19 cellular contexts compared by ENCODE assay signal in genomic region chr17:78962345-78962983, GRCh38. TPM values are rescaled to one million over a fixed set of nuclear protein-coding genes. Genes with fewer than 3 reads are reported as not detected.
DNase-seq lines count a peak whose midpoint lies in the region; ATAC-seq, FAIRE-seq and TF ChIP-seq lines count a peak whose summit lies in the region.
"Had no signal": no experiment of that assay in that cellular context is flagged by ENCODE, and none has a peak within 500 bp of the region (broad histone marks: within the 10 kb centered on the region; RNA-seq: fewer than 3 reads in every experiment).

No MANE protein-coding gene starts in this region.

- no peak for TF ChIP-seq EP300 in GM12878 (IDR thresholded peaks at IDR 0.05; ENCODE audit: borderline replicate concordance in 1 of 2, control insufficient read depth in 1 of 2, low read depth in 2 of 2, low read length in 2 of 2)

- no TSS peak for BruUV-seq in GM12878 (replicated peaks; lab: Mats Ljungman, UMichigan)

- H2BK15ac ChIP-seq in mesenchymal stem cell (ENCODE audit: low read depth, poor library complexity, severe bottlenecking), result no peak overlapping the region

- no peak overlapping the region for H2AK5ac ChIP-seq in mesenchymal stem cell (ENCODE audit: low read length, severe bottlenecking)

- no peak overlapping the region for H3K4me2 ChIP-seq in GM12878 (ENCODE audit: control insufficient read depth, insufficient read depth)
- no peak overlapping the region for H3K4me2 ChIP-seq in mesenchymal stem cell (ENCODE audit: low read length, poor library complexity, severe bottlenecking)

- H2BK120ac ChIP-seq in mesenchymal stem cell (ENCODE audit: low read depth, low read length), result no peak overlapping the region

- H3K79me2 ChIP-seq in ACC112 (ENCODE audit: control insufficient read depth, insufficient read depth, low read length, unreplicated experiment) (no peaks in the 10 kb centered on the region), GM12878 (ENCODE audit: control insufficient read depth, insufficient read depth, low read length) (no peaks in the 10 kb centered on the region)

- peak overlapping the region; percentile 42; the same call in 1 of the 2 replicates for H3K27ac Mint-ChIP-seq in HFFc6
- H3K27ac Mint-ChIP-seq: activated CD4-positive, alpha-beta T cell treated with anti-CD3 and anti-CD28 coated beads, Interleukin-2, amount 10 ng/mL, durations not matched to agents 24 days and 14 days; activated T-cell treated with anti-CD3 and anti-CD28 coated beads, Interleukin-2, amount 50 U/mL, for 72 hours had no signal

- H3K36me3 ChIP-seq in ACC112 (ENCODE audit: insufficient read depth, low read length), result no peaks in the 10 kb centered on the region
- H3K36me3 ChIP-seq in GM12878 (ENCODE audit: control insufficient read depth in 2 of 2, insufficient read depth in 2 of 2, low read length in 1 of 2), result no peaks in the 10 kb centered on the region
- peaks cover 11 to 17% of the 10 kb centered on the region in 2 experiments for H3K36me3 ChIP-seq in mesenchymal stem cell (ENCODE audit: control insufficient read depth in 1 of 2, insufficient read depth in 2 of 2, low read depth in 1 of 2, low read length in 2 of 2)
- H3K36me3 ChIP-seq: tibial nerve had no signal

- H2BK5ac ChIP-seq in mesenchymal stem cell (ENCODE audit: low read depth, low read length, poor library complexity, severe bottlenecking), result no peak overlapping the region

- CTCF ChIA-PET in GM12878 (lab: Yijun Ruan, JAX), result interaction anchor here (0.8 kb wide), 1 partner anchor 97 kb away, joined by 3 read pairs; no protein-coding TSS in a partner anchor

- H4K20me1 ChIP-seq in GM12878 (ENCODE audit: control insufficient read depth, insufficient read depth), result no peaks in the 10 kb centered on the region; the same call in 1 of the 2 replicates

- POLR2A ChIA-PET in GM12878 (lab: Charles Lee), result no interaction called here

- H3K4ac ChIP-seq in mesenchymal stem cell (ENCODE audit: low read depth in 1 of 2, low read length in 2 of 2), result peak overlapping the region in 1 of 2 experiments; percentile 40

- no peak for TF ChIP-seq CTCF in HFFc6 (IDR thresholded peaks at IDR 0.05)
- TF ChIP-seq CTCF in GM12878 (IDR thresholded peaks at IDR 0.05 in 2 of 3, conservative IDR thresholded peaks at IDR 0.05 in 1 of 3; ENCODE audit: control insufficient read depth in 2 of 3, extremely low read depth in 1 of 3, insufficient read depth in 1 of 3, low read depth in 3 of 3, low read length in 3 of 3), result no peak

- RAD21 ChIA-PET in GM12878 (lab: Charles Lee; ENCODE audit: unreplicated experiment), result interaction anchor here (1.4 kb wide), 1 partner anchor 9 kb away, joined by 3 read pairs; no protein-coding TSS in a partner anchor

- peak overlapping the region in 1 of 2 experiments; percentile 42 for H3K23ac ChIP-seq in mesenchymal stem cell (ENCODE audit: low read length in 2 of 2)

- H3K18ac ChIP-seq in mesenchymal stem cell (ENCODE audit: low read depth in 1 of 2, low read length in 2 of 2), result peak overlapping the region in 1 of 2 experiments; percentile 14

- peak overlapping the region; percentile 78 for H4K8ac ChIP-seq in mesenchymal stem cell (ENCODE audit: low read length)

- H3K36me3 Mint-ChIP-seq in HFFc6 (ENCODE audit: low read depth), result no peaks in the 10 kb centered on the region

- no peaks in the 10 kb centered on the region; the same call in 1 of the 2 replicates for H3K9me3 Mint-ChIP-seq in HFFc6
- H3K9me3 Mint-ChIP-seq: activated CD4-positive, alpha-beta T cell treated with anti-CD3 and anti-CD28 coated beads, Interleukin-2, amount 10 ng/mL, durations not matched to agents 24 days and 14 days; activated T-cell treated with anti-CD3 and anti-CD28 coated beads, Interleukin-2, amount 50 U/mL, for 72 hours had no signal

- peaks cover 30% of the 10 kb centered on the region for H3K4me1 Mint-ChIP-seq in HFFc6 (ENCODE audit: low read depth)
- H3K4me1 Mint-ChIP-seq: activated CD4-positive, alpha-beta T cell treated with anti-CD3 and anti-CD28 coated beads, Interleukin-2, amount 10 ng/mL, durations not matched to agents 24 days and 14 days had no signal

- in situ Hi-C loops in GM12878 (cut with MboI), result no loop called here

- no peak overlapping the region for H2AFZ ChIP-seq in ACC112 (ENCODE audit: low read length, unreplicated experiment)
- no peak overlapping the region for H2AFZ ChIP-seq in GM12878 (ENCODE audit: control insufficient read depth, low read depth, low read length)
- H2AFZ ChIP-seq in mesenchymal stem cell (ENCODE audit: low read depth, low read length), result peak overlapping the region; percentile 15

- H3K14ac ChIP-seq in mesenchymal stem cell (ENCODE audit: low read length in 2 of 2), result no peak overlapping the region

- intact Hi-C loops in GM12878 (cut with micrococcal nuclease; ENCODE audit: unreplicated experiment), result no loop called here

- SMC1A ChIA-PET in GM12878 (lab: Charles Lee; ENCODE audit: uncharacterized antibody, unreplicated experiment), result no interaction called here

- no peak for FAIRE-seq in GM12878 (lab: Jason Lieb, UNC)

- H3K9me3 ChIP-seq in GM12878 (replicated peaks; ENCODE audit: control insufficient read depth, insufficient read depth, low read length) (no peaks in the 10 kb centered on the region), mesenchymal stem cell (ENCODE audit: control insufficient read depth, low read length) (no peaks in the 10 kb centered on the region)
- H3K9me3 ChIP-seq: psoas muscle, tibial nerve had no signal

- H3K4me1 ChIP-seq in ACC112 (ENCODE audit: control insufficient read depth, insufficient read depth, low read length, unreplicated experiment), result peaks cover 13% of the 10 kb centered on the region
- H3K4me1 ChIP-seq in GM12878 (ENCODE audit: control insufficient read depth, insufficient read depth, low read length), result peaks cover 6% of the 10 kb centered on the region
- H3K4me1 ChIP-seq in mesenchymal stem cell (ENCODE audit: control insufficient read depth, insufficient read depth, low read depth, low read length), result peaks cover 8% of the 10 kb centered on the region
- H3K4me1 ChIP-seq: psoas muscle had no signal

- peak; percentile 56 for DNase-seq in HFFc6
- no peak for DNase-seq in GM12878 (ENCODE audit: low read depth, low spot score)
- peak; percentile 31 for DNase-seq in mesenchymal stem cell
- no peak for DNase-seq in SHP77 treated with DMSO at 0.1 percent for 48 hours (lab: John Stamatoyannopoulos, UW)
- DNase-seq in NCI-H2227 (lab: John Stamatoyannopoulos, UW; ENCODE audit: unreplicated experiment), result no peak
- DNase-seq: activated CD4-positive, alpha-beta T cell treated with anti-CD3 and anti-CD28 coated beads, Interleukin-2, amount 10 ng/mL, durations not matched to agents 24 days and 14 days; activated T-cell treated with anti-CD3 and anti-CD28 coated beads, Interleukin-2, amount 50 U/mL, for 72 hours; AML-193; amygdala; cortex of kidney; GOT3; MV-4-11; NCI-H345; OCI-M1; psoas muscle had no signal

- H3K27ac ChIP-seq in ACC112 (ENCODE audit: low read depth, low read length) (peak overlapping the region; percentile 55), GM12878 (ENCODE audit: control insufficient read depth, insufficient read depth) (no peak overlapping the region), mesenchymal stem cell (ENCODE audit: low read length, poor library complexity, severe bottlenecking) (no peak overlapping the region)
- H3K27ac ChIP-seq: psoas muscle had no signal

- H2BK12ac ChIP-seq in mesenchymal stem cell (ENCODE audit: low read length in 2 of 2), result peak overlapping the region in 1 of 2 experiments; percentile 37

- H3K79me1 ChIP-seq in mesenchymal stem cell (replicated peaks; ENCODE audit: low read length, poor library complexity, severe bottlenecking), result peaks cover 2% of the 10 kb centered on the region

- H3K9ac ChIP-seq in GM12878 (ENCODE audit: control insufficient read depth, insufficient read depth, low read length) (no peak overlapping the region), mesenchymal stem cell (ENCODE audit: low read length) (no peak overlapping the region)

- H4K91ac ChIP-seq in mesenchymal stem cell (ENCODE audit: low read length), result no peak overlapping the region

- no peak for TF ChIP-seq RAD21 in GM12878 (IDR thresholded peaks at IDR 0.05; ENCODE audit: insufficient read depth, low read depth, low read length)

- no peak for TF ChIP-seq POLR2A in GM12878 (IDR thresholded peaks at IDR 0.05; ENCODE audit: low read depth, low read length)
- no peak for TF ChIP-seq POLR2A in GM18505 (IDR thresholded peaks at IDR 0.05; ENCODE audit: borderline replicate concordance, extremely low read depth, insufficient read depth, insufficient read length)

- no peak for ATAC-seq in GM12878
- ATAC-seq in GM21526 (IDR thresholded peaks at IDR 0.05; ENCODE audit: low FRiP score, unreplicated experiment), result no peak
- ATAC-seq in GM18505 (IDR thresholded peaks at IDR 0.05; ENCODE audit: unreplicated experiment), result no peak
- ATAC-seq: activated T-cell treated with anti-CD3 and anti-CD28 coated beads, Interleukin-2, amount 50 U/mL, for 72 hours; psoas muscle had no signal

- H3K27me3 Mint-ChIP-seq in HFFc6 (ENCODE audit: insufficient read depth), result no peaks in the 10 kb centered on the region; the same call in none of the 2 replicates
- H3K27me3 Mint-ChIP-seq: activated CD4-positive, alpha-beta T cell treated with anti-CD3 and anti-CD28 coated beads, Interleukin-2, amount 10 ng/mL, durations not matched to agents 24 days and 14 days had no signal

- H3K4me3 ChIP-seq in ACC112 (ENCODE audit: low read depth, low read length), result no peak overlapping the region
- H3K4me3 ChIP-seq in GM12878, result no peak overlapping the region
- H3K4me3 ChIP-seq in mesenchymal stem cell (ENCODE audit: insufficient read depth in 1 of 2, low read depth in 1 of 2, low read length in 2 of 2), result no peak overlapping the region
- H3K4me3 ChIP-seq: psoas muscle, tibial nerve had no signal

- H3K4me3 Mint-ChIP-seq in HFFc6, result no peak overlapping the region
- H3K4me3 Mint-ChIP-seq: activated CD4-positive, alpha-beta T cell treated with anti-CD3 and anti-CD28 coated beads, Interleukin-2, amount 10 ng/mL, durations not matched to agents 24 days and 14 days; activated T-cell treated with anti-CD3 and anti-CD28 coated beads, Interleukin-2, amount 50 U/mL, for 72 hours had no signal

- no peaks in the 10 kb centered on the region for H3K27me3 ChIP-seq in ACC112 (ENCODE audit: insufficient read depth, low read length)
- no peaks in the 10 kb centered on the region for H3K27me3 ChIP-seq in GM12878 (replicated peaks in 1 of 2; ENCODE audit: control insufficient read depth in 2 of 2, insufficient read depth in 2 of 2, low read length in 1 of 2)
- no peaks in the 10 kb centered on the region for H3K27me3 ChIP-seq in mesenchymal stem cell (ENCODE audit: control insufficient read depth in 1 of 2, insufficient read depth in 1 of 2, low read length in 2 of 2)
- H3K27me3 ChIP-seq: tibial nerve had no signal

- WGBS in GM12878 (ENCODE audit: insufficient coverage, insufficient replicate concordance, low lambda C conversion rate, missing lambda C conversion rate), result 16% methylated on average over 19 of the region's 19 CpGs
- 72% methylated on average over 19 of the region's 19 CpGs for WGBS in mesenchymal stem cell

RNA-seq across cellular contexts. Expression of gene LGALS3BP, which starts 17.3 kb away (rescaled TPM):
- total RNA-seq in HFFc6 (2021; fragmentation: NEBNext Ultra II Directional; extraction: Animal tissue kit (Norgen Biotek cat#: 25700)), result 10 to 100 TPM; 31.1 to 46.4 (median 43.4) TPM
- 2.4 and 4.0 TPM in 2 replicates for total RNA-seq in GM12878 (2013; cell fraction: nucleolus; rRNA removed)
- total RNA-seq in GM12878 (2014; rRNA removed) (1.9 and 2.2 TPM in 2 replicates), GM12878 (2014; rRNA removed; fragmentation: Illumina TruSeq; extraction: Trizol) (1.0 TPM in 2 replicates), GM12878 (2021) (5.2 and 5.8 TPM in 2 replicates)
- polyA plus RNA-seq in GM12878 (2011; ENCODE audit: low read depth), result 1.5 TPM
- polyA plus RNA-seq in GM12878 (2011; rRNA removed) (0.82 and 2.0 TPM in 2 replicates), GM12878 (2014; fragmentation: Illumina TruSeq; extraction: Trizol) (1.4 and 1.7 TPM in 2 replicates), GM12878 (2014; fragmentation: Nextera tagmentation; extraction: Ambion mirVana) (under 1 TPM; 0.52 to 0.62 TPM), GM12878 (2014; rRNA removed) (1.8 and 2.7 TPM in 2 replicates), GM12878 (2016; fragmentation: Nextera tagmentation; extraction: Ambion mirVana) (1 to 10 TPM; 2.0 to 3.5 TPM)
- polyA plus RNA-seq in GM12878 (2011; cell fraction: cytosol; rRNA removed), result 3.4 and 3.5 TPM in 2 replicates
- polyA plus RNA-seq in GM12878 (2011; cell fraction: nucleus; rRNA removed), result 9.5 and 14.8 TPM in 2 replicates
- 2.0 and 2.3 TPM in 2 replicates for polyA plus RNA-seq in GM12878 (2012)
- 2.2 and 5.8 TPM in 2 replicates for polyA minus RNA-seq in GM12878 (2011; rRNA and poly(A)+ RNA removed)
- polyA minus RNA-seq in GM12878 (2011; cell fraction: cytosol; rRNA and poly(A)+ RNA removed), result 4.8 and 5.2 TPM in 2 replicates
- 2.2 and 2.5 TPM in 2 replicates for polyA minus RNA-seq in GM12878 (2011; cell fraction: nucleus; rRNA and poly(A)+ RNA removed)
- polyA plus RNA-seq in mesenchymal stem cell (2013, experiment 1 of 2), result 349 TPM
- polyA plus RNA-seq in mesenchymal stem cell (2013, experiment 2 of 2), result 351 TPM

RNA-seq across cellular contexts. Expression of gene TIMP2, which starts 37.3 kb away (rescaled TPM):
- 100 to 1,000 TPM; 547 to 705 (median 601) TPM for total RNA-seq in HFFc6 (2021; fragmentation: NEBNext Ultra II Directional; extraction: Animal tissue kit (Norgen Biotek cat#: 25700))
- not detected in 2 replicates for total RNA-seq in GM12878 (2013; cell fraction: nucleolus; rRNA removed)
- total RNA-seq in GM12878 (2014; rRNA removed) (not detected in 2 replicates), GM12878 (2014; rRNA removed; fragmentation: Illumina TruSeq; extraction: Trizol) (not detected in 2 replicates), GM12878 (2021) (0.41 and 0.64 TPM in 2 replicates)
- not detected for polyA plus RNA-seq in GM12878 (2011; ENCODE audit: low read depth)
- polyA plus RNA-seq in GM12878 (2011; rRNA removed) (0.03 TPM in 1 of 2 replicates, not detected in the other), GM12878 (2014; fragmentation: Illumina TruSeq; extraction: Trizol) (not detected in 2 replicates), GM12878 (2014; fragmentation: Nextera tagmentation; extraction: Ambion mirVana) (not detected), GM12878 (2014; rRNA removed) (not detected in 2 replicates), GM12878 (2016; fragmentation: Nextera tagmentation; extraction: Ambion mirVana) (under 1 TPM in 1 of 2 experiments, not detected in 1; 0.04 TPM)
- polyA plus RNA-seq in GM12878 (2011; cell fraction: cytosol; rRNA removed), result 0.02 TPM in 1 of 2 replicates, not detected in the other
- not detected in 2 replicates for polyA plus RNA-seq in GM12878 (2011; cell fraction: nucleus; rRNA removed)
- polyA plus RNA-seq in GM12878 (2012), result not detected in 2 replicates
- not detected in 2 replicates for polyA minus RNA-seq in GM12878 (2011; rRNA and poly(A)+ RNA removed)
- polyA minus RNA-seq in GM12878 (2011; cell fraction: cytosol; rRNA and poly(A)+ RNA removed), result not detected in 2 replicates
- not detected in 2 replicates for polyA minus RNA-seq in GM12878 (2011; cell fraction: nucleus; rRNA and poly(A)+ RNA removed)
- 391 TPM for polyA plus RNA-seq in mesenchymal stem cell (2013, experiment 1 of 2)
- polyA plus RNA-seq in mesenchymal stem cell (2013, experiment 2 of 2), result 397 TPM

RNA-seq across cellular contexts. Expression of gene CANT1, which starts 47.1 kb away (rescaled TPM):
- 100 to 1,000 TPM in 2 of 6 experiments, 10 to 100 TPM in 4; 84.2 to 103 (median 92.4) TPM for total RNA-seq in HFFc6 (2021; fragmentation: NEBNext Ultra II Directional; extraction: Animal tissue kit (Norgen Biotek cat#: 25700))
- total RNA-seq in GM12878 (2013; cell fraction: nucleolus; rRNA removed), result 25.7 and 30.1 TPM in 2 replicates
- total RNA-seq in GM12878 (2014; rRNA removed) (18.6 and 20.0 TPM in 2 replicates), GM12878 (2014; rRNA removed; fragmentation: Illumina TruSeq; extraction: Trizol) (10.7 and 12.2 TPM in 2 replicates), GM12878 (2021) (48.5 and 59.2 TPM in 2 replicates)
- polyA plus RNA-seq in GM12878 (2011; ENCODE audit: low read depth), result 9.2 TPM
- polyA plus RNA-seq in GM12878 (2011; rRNA removed) (20.5 and 28.8 TPM in 2 replicates), GM12878 (2014; fragmentation: Illumina TruSeq; extraction: Trizol) (13.6 and 18.4 TPM in 2 replicates), GM12878 (2014; fragmentation: Nextera tagmentation; extraction: Ambion mirVana) (1 to 10 TPM; 2.2 to 7.9 TPM), GM12878 (2014; rRNA removed) (21.8 and 23.4 TPM in 2 replicates), GM12878 (2016; fragmentation: Nextera tagmentation; extraction: Ambion mirVana) (10 to 100 TPM; 28.3 to 34.0 TPM)
- 36.5 and 38.5 TPM in 2 replicates for polyA plus RNA-seq in GM12878 (2011; cell fraction: cytosol; rRNA removed)
- polyA plus RNA-seq in GM12878 (2011; cell fraction: nucleus; rRNA removed), result 27.3 and 30.3 TPM in 2 replicates
- polyA plus RNA-seq in GM12878 (2012), result 22.0 and 25.3 TPM in 2 replicates
- polyA minus RNA-seq in GM12878 (2011; rRNA and poly(A)+ RNA removed), result 26.1 and 39.0 TPM in 2 replicates
- 16.4 and 19.6 TPM in 2 replicates for polyA minus RNA-seq in GM12878 (2011; cell fraction: cytosol; rRNA and poly(A)+ RNA removed)
- 11.4 and 20.2 TPM in 2 replicates for polyA minus RNA-seq in GM12878 (2011; cell fraction: nucleus; rRNA and poly(A)+ RNA removed)
- polyA plus RNA-seq in mesenchymal stem cell (2013, experiment 1 of 2), result 37.8 TPM
- 38.3 TPM for polyA plus RNA-seq in mesenchymal stem cell (2013, experiment 2 of 2)

RNA-seq across cellular contexts. Expression of gene CEP295NL, which starts 59.5 kb away (rescaled TPM):
- total RNA-seq in HFFc6 (2021; fragmentation: NEBNext Ultra II Directional; extraction: Animal tissue kit (Norgen Biotek cat#: 25700)), result 1 to 10 TPM in 4 of 6 experiments, under 1 TPM in 2; 0.85 to 2.7 (median 1.6) TPM
- total RNA-seq in GM12878 (2013; cell fraction: nucleolus; rRNA removed), result not detected in 2 replicates
- not detected in 2 replicates for total RNA-seq in GM12878 (2014; rRNA removed)
- not detected in 2 replicates for total RNA-seq in GM12878 (2014; rRNA removed; fragmentation: Illumina TruSeq; extraction: Trizol)
- total RNA-seq in GM12878 (2021), result not detected in 2 replicates
- polyA plus RNA-seq in GM12878 (2011; ENCODE audit: low read depth), result not detected
- polyA plus RNA-seq in GM12878 (2011; rRNA removed), result not detected in 2 replicates
- not detected in 2 replicates for polyA plus RNA-seq in GM12878 (2011; cell fraction: cytosol; rRNA removed)
- polyA plus RNA-seq in GM12878 (2011; cell fraction: nucleus; rRNA removed), result not detected in 2 replicates
- polyA plus RNA-seq in GM12878 (2012), result not detected in 2 replicates
- not detected in 2 replicates for polyA plus RNA-seq in GM12878 (2014; fragmentation: Illumina TruSeq; extraction: Trizol)
- not detected for polyA plus RNA-seq in GM12878 (2014; fragmentation: Nextera tagmentation; extraction: Ambion mirVana)
- polyA plus RNA-seq in GM12878 (2014; rRNA removed), result not detected in 2 replicates
- polyA plus RNA-seq in GM12878 (2016; fragmentation: Nextera tagmentation; extraction: Ambion mirVana), result not detected
- polyA minus RNA-seq in GM12878 (2011; rRNA and poly(A)+ RNA removed), result not detected in 2 replicates
- not detected in 2 replicates for polyA minus RNA-seq in GM12878 (2011; cell fraction: cytosol; rRNA and poly(A)+ RNA removed)
- polyA minus RNA-seq in GM12878 (2011; cell fraction: nucleus; rRNA and poly(A)+ RNA removed), result not detected in 2 replicates
- 0.04 TPM for polyA plus RNA-seq in mesenchymal stem cell (2013, experiment 1 of 2)
- polyA plus RNA-seq in mesenchymal stem cell (2013, experiment 2 of 2), result 0.05 TPM

Comparison
In these comparisons a context has a peak if more than half of its experiments do, and no peak if none do; other contexts are left out.
1. DNase-seq: peak in HFFc6 (single experiment) and mesenchymal stem cell (single experiment); none in GM12878 (single experiment), SHP77 treated with DMSO at 0.1 percent for 48 hours (single experiment) and NCI-H2227 (single experiment).
2. RNA of gene LGALS3BP, which starts 17.3 kb away (total RNA-seq): 31.1 to 46.4 TPM in HFFc6; 1.0 to 5.8 TPM in GM12878; every median in the first group is over 4 times any median in the second.
3. RNA of gene TIMP2, which starts 37.3 kb away (total RNA-seq): 547 to 705 TPM in HFFc6; 0.41 to 0.64 TPM in GM12878; every median in the first group is over 100 times any median in the second.